In genomic region chr16:525520-526180, GRCh38 we compare ENCODE assay signal across 8 cellular contexts. TPM values are rescaled to one million over a fixed set of nuclear protein-coding genes. Genes with fewer than 3 reads are reported as not detected.
DNase-seq lines count a peak whose midpoint lies in the region; ATAC-seq lines count a peak whose summit lies in the region.

No MANE protein-coding gene starts in this region.

- H3K36me3 ChIP-seq in MG63 (peaks cover 45% of the 10 kb centered on the region), esophagus (ENCODE audit: control insufficient read depth in 2 of 2, insufficient read depth in 2 of 2, low read length in 1 of 2) (peaks cover 0 to 5% of the 10 kb centered on the region in 2 donors)

- peak overlapping the region; percentile 96 to 99 for H3K27ac ChIP-seq in esophagus (ENCODE audit: low read depth in 2 of 2, low read length in 1 of 2)

- DNase-seq in ELR (ENCODE audit: low read depth) (peak; percentile 96), MG63 (peak; percentile 80), pons (ENCODE audit: low spot score) (peak; percentile 35), GDM1 (lab: John Stamatoyannopoulos, UW) (no peak), hippocampal formation (lab: John Stamatoyannopoulos, UW) (no peak)
- DNase-seq in activated CD8-positive, alpha-beta memory T cell treated with anti-CD3 and anti-CD28 coated beads, Interleukin-2, amount 50 U/mL, for 24 hours (ENCODE audit: extremely low read depth) = peak; percentile 64

- H3K9me3 ChIP-seq in MG63 (no peaks in the 10 kb centered on the region), esophagus (ENCODE audit: control insufficient read depth in 2 of 2, insufficient read depth in 1 of 2, low read depth in 1 of 2, low read length in 1 of 2) (no peaks in the 10 kb centered on the region)

- ATAC-seq in GM21723 (IDR thresholded peaks at IDR 0.05; ENCODE audit: unreplicated experiment) = no peak

- peaks cover 22 to 48% of the 10 kb centered on the region in 2 donors for H3K4me1 ChIP-seq in esophagus (ENCODE audit: control insufficient read depth in 2 of 2, insufficient read depth in 2 of 2, low read length in 1 of 2)

- 42 to 56% methylated on average over 13 of the region's 13 CpGs for WGBS in esophagus, 2 donors

- H3K27me3 ChIP-seq in MG63 = no peaks in the 10 kb centered on the region
- no peaks in the 10 kb centered on the region for H3K27me3 ChIP-seq in esophagus (ENCODE audit: control insufficient read depth in 1 of 2, insufficient read depth in 2 of 2, low read length in 2 of 2)

- H3K4me3 ChIP-seq in MG63 (peak overlapping the region; percentile 85), esophagus (ENCODE audit: low read depth in 1 of 2, low read length in 2 of 2) (peak overlapping the region; percentile 75 to 93)

RNA-seq across cellular contexts. Expression of gene CAPN15, which starts 1.9 kb away (rescaled TPM):
- total RNA-seq in MG63 (2014; rRNA removed; shearing (Covaris generic); ENCODE audit: low replicate concordance) = 42.2 and 55.9 TPM in 2 replicates
- polyA plus RNA-seq in esophagus = 10 to 100 TPM; 28.4 to 47.6 TPM

RNA-seq across cellular contexts. Expression of gene PRR35, which starts 34.5 kb away (rescaled TPM):
- total RNA-seq in MG63 (2014; rRNA removed; shearing (Covaris generic); ENCODE audit: low replicate concordance) = not detected in 2 replicates
- polyA plus RNA-seq in esophagus = under 1 TPM; 0.01 to 0.24 TPM

RNA-seq across cellular contexts. Expression of gene NHLRC4, which starts 41.2 kb away (rescaled TPM):
- not detected in 2 replicates for total RNA-seq in MG63 (2014; rRNA removed; shearing (Covaris generic); ENCODE audit: low replicate concordance)
- under 1 TPM; 0.11 to 0.16 TPM for polyA plus RNA-seq in esophagus

RNA-seq across cellular contexts. Expression of gene PIGQ, which starts 44.1 kb away (rescaled TPM):
- 13.1 and 31.7 TPM in 2 replicates for total RNA-seq in MG63 (2014; rRNA removed; shearing (Covaris generic); ENCODE audit: low replicate concordance)
- polyA plus RNA-seq in esophagus = 10 to 100 TPM; 22.8 to 40.1 TPM

Comparison
In these comparisons a context has a peak if more than half of its experiments do, and no peak if none do; other contexts are left out.
1. DNase-seq: peak in ELR (single experiment), MG63 (single experiment), activated CD8-positive, alpha-beta memory T cell treated with anti-CD3 and anti-CD28 coated beads, Interleukin-2, amount 50 U/mL, for 24 hours (single experiment) and pons (single experiment); none in GDM1 (single experiment) and hippocampal formation (0 of 2).